ENCODE assay signal across 8 cellular contexts in genomic region chr1:27332536-27333281, GRCh38. TPM values are rescaled to one million over a fixed set of nuclear protein-coding genes. Genes with fewer than 3 reads are reported as not detected.
DNase-seq lines count a peak whose midpoint lies in the region; ATAC-seq and TF ChIP-seq lines count a peak whose summit lies in the region.

No MANE protein-coding gene starts in this region.

- no peaks in the 10 kb centered on the region for H3K9me3 Mint-ChIP-seq in activated T-cell treated with anti-CD3 and anti-CD28 coated beads, Interleukin-2, amount 50 U/mL, for 72 hours

- H3K4me3 Mint-ChIP-seq in activated T-cell treated with anti-CD3 and anti-CD28 coated beads, Interleukin-2, amount 50 U/mL, for 72 hours, result no peak overlapping the region

- no peaks in the 10 kb centered on the region for H3K4me1 ChIP-seq in foreskin keratinocyte

- no peaks in the 10 kb centered on the region for H3K27me3 ChIP-seq in foreskin keratinocyte

- TF ChIP-seq CTCF in foreskin keratinocyte (conservative IDR thresholded peaks at IDR 0.05), result peak; percentile 79

- peak; percentile 80 to 84 for ATAC-seq in activated T-cell treated with anti-CD3 and anti-CD28 coated beads, Interleukin-2, amount 50 U/mL, for 72 hours (replicated peaks in 1 of 2)
- peak; percentile 44 for ATAC-seq in foreskin keratinocyte
- ATAC-seq in HG02798 (IDR thresholded peaks at IDR 0.05; ENCODE audit: poor library complexity, unreplicated experiment), result no peak

- H3K27ac Mint-ChIP-seq in activated T-cell treated with anti-CD3 and anti-CD28 coated beads, Interleukin-2, amount 50 U/mL, for 72 hours, result peak overlapping the region; percentile 19

- peaks cover 25% of the 10 kb centered on the region for H3K4me1 Mint-ChIP-seq in activated T-cell treated with anti-CD3 and anti-CD28 coated beads, Interleukin-2, amount 50 U/mL, for 72 hours (ENCODE audit: low read depth)

- DNase-seq in NCI-H2227 (lab: John Stamatoyannopoulos, UW; ENCODE audit: unreplicated experiment) (peak; percentile 49), NCI-H2227 treated with DMSO at 0.1 percent for 48 hours (lab: John Stamatoyannopoulos, UW) (no peak), NCI-H82 (lab: John Stamatoyannopoulos, UW) (peak; percentile 81), foreskin keratinocyte (no peak), pons (ENCODE audit: low spot score) (peak; percentile 15), A172 (ENCODE audit: low spot score) (no peak)
- peak; percentile 63 to 69 for DNase-seq in activated T-cell treated with anti-CD3 and anti-CD28 coated beads, Interleukin-2, amount 50 U/mL, for 72 hours

- no peaks in the 10 kb centered on the region for H3K27me3 Mint-ChIP-seq in activated T-cell treated with anti-CD3 and anti-CD28 coated beads, Interleukin-2, amount 50 U/mL, for 72 hours (ENCODE audit: low read depth)

- no peak overlapping the region for H3K27ac ChIP-seq in foreskin keratinocyte

- H3K36me3 Mint-ChIP-seq in activated T-cell treated with anti-CD3 and anti-CD28 coated beads, Interleukin-2, amount 50 U/mL, for 72 hours (ENCODE audit: insufficient read depth in 2 of 2), result peaks cover 0 to 18% of the 10 kb centered on the region in 2 donors

RNA-seq across cellular contexts. Expression of gene SYTL1, which starts 9.1 kb away (rescaled TPM):
- 10 to 100 TPM; 73.1 to 89.9 TPM for total RNA-seq in activated T-cell treated with anti-CD3 and anti-CD28 coated beads, Interleukin-2, amount 50 U/mL, for 72 hours
- 42.3 and 49.3 TPM in 2 replicates for total RNA-seq in foreskin keratinocyte
- polyA plus RNA-seq in foreskin keratinocyte, result 49.6 and 62.4 TPM in 2 replicates
- 1.8 and 3.5 TPM in 2 replicates for total RNA-seq in A172 (2014; rRNA removed; shearing (Covaris generic))

RNA-seq across cellular contexts. Expression of gene TMEM222, which starts 10.7 kb away (rescaled TPM):
- 10 to 100 TPM; 41.9 to 61.3 TPM for total RNA-seq in activated T-cell treated with anti-CD3 and anti-CD28 coated beads, Interleukin-2, amount 50 U/mL, for 72 hours
- 31.5 and 34.6 TPM in 2 replicates for total RNA-seq in foreskin keratinocyte
- polyA plus RNA-seq in foreskin keratinocyte, result 44.0 and 50.2 TPM in 2 replicates
- 30.3 and 30.6 TPM in 2 replicates for total RNA-seq in A172 (2014; rRNA removed; shearing (Covaris generic))

RNA-seq across cellular contexts. Expression of gene MAP3K6, which starts 34.1 kb away (rescaled TPM):
- total RNA-seq in activated T-cell treated with anti-CD3 and anti-CD28 coated beads, Interleukin-2, amount 50 U/mL, for 72 hours, result 10 to 100 TPM in 1 of 2 donors, 1 to 10 TPM in 1; 8.3 to 10.4 TPM
- total RNA-seq in foreskin keratinocyte, result 43.3 and 44.7 TPM in 2 replicates
- polyA plus RNA-seq in foreskin keratinocyte, result 41.0 and 44.0 TPM in 2 replicates
- 7.1 and 13.2 TPM in 2 replicates for total RNA-seq in A172 (2014; rRNA removed; shearing (Covaris generic))

RNA-seq across cellular contexts. Expression of gene FCN3, which starts 41.9 kb away (rescaled TPM):
- total RNA-seq in activated T-cell treated with anti-CD3 and anti-CD28 coated beads, Interleukin-2, amount 50 U/mL, for 72 hours, result not detected
- not detected in 2 replicates for total RNA-seq in foreskin keratinocyte
- 0.11 and 0.12 TPM in 2 replicates for polyA plus RNA-seq in foreskin keratinocyte
- total RNA-seq in A172 (2014; rRNA removed; shearing (Covaris generic)), result not detected in 2 replicates

RNA-seq across cellular contexts. Expression of gene CD164L2, which starts 50.4 kb away (rescaled TPM):
- total RNA-seq in activated T-cell treated with anti-CD3 and anti-CD28 coated beads, Interleukin-2, amount 50 U/mL, for 72 hours, result not detected
- total RNA-seq in foreskin keratinocyte, result 1.7 and 2.7 TPM in 2 replicates
- 3.2 and 4.5 TPM in 2 replicates for polyA plus RNA-seq in foreskin keratinocyte
- total RNA-seq in A172 (2014; rRNA removed; shearing (Covaris generic)), result not detected in 2 replicates

Comparison
In these comparisons a context has a peak if more than half of its experiments do, and no peak if none do; other contexts are left out.
1. DNase-seq: peak in NCI-H2227 (single experiment), NCI-H82 (single experiment), activated T-cell treated with anti-CD3 and anti-CD28 coated beads, Interleukin-2, amount 50 U/mL, for 72 hours (2 of 2) and pons (single experiment); none in NCI-H2227 treated with DMSO at 0.1 percent for 48 hours (single experiment), foreskin keratinocyte (0 of 2) and A172 (single experiment).